In the genomic region with DNA sequence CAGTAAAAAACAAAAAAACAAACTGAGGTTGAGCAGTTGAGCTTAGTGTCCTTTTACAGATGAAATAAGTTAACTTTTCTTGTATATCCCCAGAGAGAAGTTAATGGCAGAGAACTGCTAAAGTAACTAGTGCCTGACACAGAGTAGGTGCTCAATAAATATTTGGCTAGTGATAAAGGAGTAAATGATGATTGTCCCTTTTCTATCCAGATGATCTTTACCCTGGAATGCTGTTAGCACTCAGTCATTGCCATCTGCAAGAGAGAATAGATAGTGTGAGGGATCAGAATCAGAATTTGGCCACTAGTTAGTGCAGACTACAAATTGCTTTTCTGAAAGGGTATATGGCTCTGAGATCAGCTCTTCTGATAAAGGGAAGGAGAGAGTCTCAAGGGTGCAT, we compare ENCODE assay signal across 1 cellular context.
TF ChIP-seq lines count a peak whose summit lies in the region.

No MANE protein-coding gene starts in this region.

TF ChIP-seq in H1, 55 proteins besides CTCF, POLR2A, EP300 and RAD21 (continued from another document):
- no peak for TF ChIP-seq EZH2 (IDR thresholded peaks at IDR 0.05; ENCODE audit: low read depth, low read length, severe bottlenecking)
- TF ChIP-seq POU5F1 (IDR thresholded peaks at IDR 0.05; ENCODE audit: low read depth, low read length) = no peak
- TF ChIP-seq CBX8 (IDR thresholded peaks at IDR 0.05; ENCODE audit: borderline replicate concordance, low read depth, low read length) = no peak
- no peak for TF ChIP-seq BACH1 (IDR thresholded peaks at IDR 0.05; ENCODE audit: low read length)
- no peak for TF ChIP-seq CBX5 (IDR thresholded peaks at IDR 0.05; ENCODE audit: low read depth, low read length)
- TF ChIP-seq RFX5 (IDR thresholded peaks at IDR 0.05; ENCODE audit: borderline replicate concordance, low read depth, low read length) = no peak
- TF ChIP-seq SP1 (IDR thresholded peaks at IDR 0.05; ENCODE audit: low read depth, low read length) = no peak
- TF ChIP-seq CHD7 (IDR thresholded peaks at IDR 0.05; ENCODE audit: insufficient replicate concordance, low read length) = no peak
- TF ChIP-seq E2F6 (IDR thresholded peaks at IDR 0.05) = no peak
- TF ChIP-seq RXRA (IDR thresholded peaks at IDR 0.05; ENCODE audit: insufficient read depth, low read depth, low read length) = no peak
- TF ChIP-seq CREB1 (IDR thresholded peaks at IDR 0.05) = no peak
- TF ChIP-seq USF2 (IDR thresholded peaks at IDR 0.05; ENCODE audit: low read length) = no peak
- TF ChIP-seq JUN (IDR thresholded peaks at IDR 0.05; ENCODE audit: low read depth, low read length) = no peak
